In genomic region chr4:60847614-60848013, GRCh38 we compare ENCODE assay signal across 25 cellular contexts.
"Had no signal": no experiment of that assay in that cellular context is flagged by ENCODE, and none has a peak within 500 bp of the region (broad histone marks: within the 10 kb centered on the region; RNA-seq: fewer than 3 reads in every experiment).

No MANE protein-coding gene starts in this region.

- H3K27ac ChIP-seq: dorsolateral prefrontal cortex, heart left ventricle, parathyroid adenoma, psoas muscle, spleen, stomach, vagina had no signal

- H3K27me3 Mint-ChIP-seq: naive thymus-derived CD4-positive, alpha-beta T cell; type B pancreatic cell had no signal

- H3K4me3 ChIP-seq: dorsolateral prefrontal cortex, heart left ventricle, psoas muscle, spleen, stomach, vagina had no signal

- ATAC-seq: esophagus mucosa; heart left ventricle; left cardiac atrium; left ventricle myocardium superior; naive thymus-derived CD4-positive, alpha-beta T cell; psoas muscle; sciatic nerve had no signal

- H3K9me3 Mint-ChIP-seq: type B pancreatic cell had no signal

- H3K4me1 Mint-ChIP-seq: immature natural killer cell; naive thymus-derived CD4-positive, alpha-beta T cell; nephron progenitor cell had no signal

- H3K9me3 ChIP-seq: psoas muscle, stomach, vagina had no signal

- H3K4me3 Mint-ChIP-seq: immature natural killer cell; naive thymus-derived CD4-positive, alpha-beta T cell; nephron progenitor cell; type B pancreatic cell had no signal

- H3K27me3 ChIP-seq: heart left ventricle, spleen, stomach, vagina had no signal

- H3K9ac ChIP-seq: parathyroid adenoma had no signal

- H3K4me1 ChIP-seq: heart left ventricle, parathyroid adenoma, psoas muscle, spleen, stomach, vagina had no signal

- H3K36me3 ChIP-seq: heart left ventricle, spleen, stomach, vagina had no signal

- DNase-seq: cortex of kidney; dorsolateral prefrontal cortex; effector CD8-positive, alpha-beta T cell; heart left ventricle; hypothalamus; immature natural killer cell; kidney; left cardiac atrium; left ventricle myocardium superior; naive thymus-derived CD4-positive, alpha-beta T cell; nephron progenitor cell; psoas muscle; retina; spleen; stimulated activated CD4-positive, alpha-beta T cell treated with anti-CD3 and anti-CD28 coated beads, Interleukin-15, amount 100 ng/mL, for 24 hours; stimulated activated CD4-positive, alpha-beta T cell treated with anti-CD3 and anti-CD28 coated beads, Interleukin-1b, Interleukin-23, amount 100 ng/mL, for 48 hours; stimulated activated CD4-positive, alpha-beta T cell treated with anti-CD3 and anti-CD28 coated beads, Interleukin-4, amount 100 ng/mL, for 4 hours; stimulated activated naive CD4-positive, alpha-beta T cell; stomach; substantia nigra had no signal

- H3K36me3 Mint-ChIP-seq: immature natural killer cell, type B pancreatic cell had no signal

- H3K27ac Mint-ChIP-seq: immature natural killer cell; naive thymus-derived CD4-positive, alpha-beta T cell; nephron progenitor cell; type B pancreatic cell had no signal
